10 cellular contexts compared by ENCODE assay signal in the genomic region with DNA sequence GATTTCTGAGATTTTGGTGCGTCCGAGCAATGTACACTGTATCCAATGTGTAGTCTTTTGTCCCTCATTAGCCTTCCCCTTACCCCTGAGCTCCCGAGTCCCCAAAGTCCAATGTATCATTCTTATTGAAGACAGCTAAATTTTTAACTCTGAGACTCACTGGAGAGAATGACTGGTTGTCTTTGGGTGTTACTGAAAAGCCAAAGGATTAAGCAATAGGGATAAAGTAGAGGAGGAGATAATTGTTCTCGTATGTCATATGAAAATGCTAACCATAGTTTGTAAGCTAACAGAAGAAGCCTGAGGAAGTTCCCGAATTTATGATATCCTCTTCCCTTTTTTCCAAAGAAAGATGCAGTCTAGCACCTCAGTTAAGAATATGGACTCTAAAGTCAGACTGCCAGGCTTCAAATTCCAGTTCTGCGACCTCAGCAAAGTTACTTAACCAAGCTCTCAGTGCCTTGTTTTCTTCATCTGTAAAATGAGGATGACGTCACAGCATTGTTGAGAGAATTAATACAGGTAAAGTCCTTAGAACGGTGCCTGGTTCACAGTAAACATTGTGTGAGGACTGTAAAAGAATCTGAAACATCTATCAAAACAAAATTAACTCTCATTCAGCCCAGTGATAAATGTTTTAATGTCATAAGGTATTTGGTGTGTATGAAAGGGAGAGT. TPM values are rescaled to one million over a fixed set of nuclear protein-coding genes. Genes with fewer than 3 reads are reported as not detected.
DNase-seq lines count a peak whose midpoint lies in the region; ATAC-seq and TF ChIP-seq lines count a peak whose summit lies in the region.
"Had no signal": no experiment of that assay in that cellular context is flagged by ENCODE, and none has a peak within 500 bp of the region (broad histone marks: within the 10 kb centered on the region; RNA-seq: fewer than 3 reads in every experiment).

No MANE protein-coding gene starts in this region.

- H3K9me2 ChIP-seq in PC-3 (replicated peaks; ENCODE audit: low read length): no peaks in the 10 kb centered on the region

- H3K27ac Mint-ChIP-seq in Caco-2 (ENCODE audit: unreplicated experiment): no peak overlapping the region

- DNase-seq in Caco-2 (no peak), PC-3 (no peak), epithelial cell of esophagus (ENCODE audit: low read depth) (peak; percentile 32), osteoblast (ENCODE audit: insufficient read length, low spot score, missing footprints) (no peak), amniotic stem cell (lab: John Stamatoyannopoulos, UW) (no peak), NAMALWA (ENCODE audit: low spot score) (no peak)
- DNase-seq: NCI-H1694; stimulated activated naive CD8-positive, alpha-beta T cell treated with anti-CD3 and anti-CD28 coated beads, Interleukin-15, amount 100 ng/mL, for 72 hours had no signal

- H3K4me1 ChIP-seq in Caco-2 (peaks cover 17% of the 10 kb centered on the region), PC-3 (ENCODE audit: insufficient read depth, low read length) (peaks cover 33% of the 10 kb centered on the region), osteoblast (ENCODE audit: insufficient read depth, low read length) (peaks cover 24% of the 10 kb centered on the region)

- TF ChIP-seq CTCF in Caco-2 (IDR thresholded peaks at IDR 0.05; ENCODE audit: insufficient read depth in 1 of 2, low read depth in 1 of 2, low read length in 1 of 2, severe bottlenecking in 1 of 2, unreplicated experiment in 1 of 2) (no peak), PC-3 (conservative IDR thresholded peaks at IDR 0.05; ENCODE audit: low read depth, low read length) (no peak), epithelial cell of esophagus (IDR thresholded peaks at IDR 0.05; ENCODE audit: insufficient read depth, low read depth, low read length, missing control alignments) (no peak), osteoblast (IDR thresholded peaks at IDR 0.05; ENCODE audit: extremely low read depth, low read depth, low read length) (no peak)

- CTCF ChIA-PET in Caco-2 (lab: Charles Lee) (interaction anchor here (0.9 to 4.5 kb wide), 2 partner anchors 9 to 35 kb away, joined by 3 to 36 read pairs; no protein-coding TSS in a partner anchor), PC-3 (lab: Charles Lee) (interaction anchor here (0.6 to 4.5 kb wide), 3 partner anchors 35 to 133 kb away, joined by 4 to 48 read pairs (median 5); no protein-coding TSS in a partner anchor)

- peak overlapping the region; percentile 80 for H3K4me2 ChIP-seq in PC-3 (ENCODE audit: low read length)
- H3K4me2 ChIP-seq in osteoblast (ENCODE audit: insufficient read depth, low read length): peak overlapping the region; percentile 98

- intact Hi-C loops in Caco-2 (cut with micrococcal nuclease; ENCODE audit: unreplicated experiment): no loop called here
- intact Hi-C loops in PC-3 (cut with micrococcal nuclease): loop anchor here (2.0 kb wide), 2 partner anchors 13 to 65 kb away; no protein-coding TSS in a partner anchor

- H3K9me3 ChIP-seq in Caco-2: no peaks in the 10 kb centered on the region
- no peaks in the 10 kb centered on the region for H3K9me3 ChIP-seq in PC-3 (ENCODE audit: low read length)
- H3K9me3 ChIP-seq in osteoblast (ENCODE audit: low read depth, low read length): no peaks in the 10 kb centered on the region

- H3K4me3 Mint-ChIP-seq in Caco-2 (ENCODE audit: unreplicated experiment): peak overlapping the region; percentile 81

- H4K20me1 ChIP-seq in PC-3 (ENCODE audit: low read length) (peaks cover 15% of the 10 kb centered on the region; the same call in 1 of the 2 replicates), osteoblast (ENCODE audit: insufficient read depth, low read length) (peaks cover 6% of the 10 kb centered on the region)

- H3K27me3 ChIP-seq in Caco-2 (replicated peaks; ENCODE audit: control insufficient read depth, insufficient read depth, low read length) (no peaks in the 10 kb centered on the region), PC-3 (ENCODE audit: low read length) (no peaks in the 10 kb centered on the region), osteoblast (ENCODE audit: insufficient read depth, low read length) (no peaks in the 10 kb centered on the region)

- H3K27ac ChIP-seq in PC-3 (ENCODE audit: low read length) (no peak overlapping the region), osteoblast (ENCODE audit: low read depth, low read length) (no peak overlapping the region)

- H3K4me1 Mint-ChIP-seq in Caco-2 (ENCODE audit: low read depth, unreplicated experiment): peaks cover 25% of the 10 kb centered on the region

- ATAC-seq in PC-3: no peak
- ATAC-seq in GM18870 (IDR thresholded peaks at IDR 0.05; ENCODE audit: unreplicated experiment): no peak
- ATAC-seq: stimulated activated naive CD8-positive, alpha-beta T cell treated with anti-CD3 and anti-CD28 coated beads, Interleukin-15, amount 100 ng/mL, for 72 hours had no signal

- no peaks in the 10 kb centered on the region for H3F3A ChIP-seq in PC-3 (ENCODE audit: low read length, unreplicated experiment)

- H3K36me3 ChIP-seq in Caco-2 (ENCODE audit: control insufficient read depth, insufficient read depth, low read length) (no peaks in the 10 kb centered on the region), PC-3 (ENCODE audit: low read depth, low read length) (no peaks in the 10 kb centered on the region), osteoblast (ENCODE audit: insufficient read depth, low read length) (no peaks in the 10 kb centered on the region)

- BruUV-seq in Caco-2 (replicated peaks; lab: Mats Ljungman, UMichigan): no TSS peak
- no TSS peak for BruUV-seq in PC-3 (replicated peaks; lab: Mats Ljungman, UMichigan)

- H2AFZ ChIP-seq in PC-3 (ENCODE audit: low read length): no peak overlapping the region
- no peak overlapping the region for H2AFZ ChIP-seq in osteoblast (ENCODE audit: low read length)

- no peaks in the 10 kb centered on the region for H3K27me3 Mint-ChIP-seq in Caco-2 (ENCODE audit: insufficient read depth, unreplicated experiment)
- H3K27me3 Mint-ChIP-seq: stimulated activated naive CD8-positive, alpha-beta T cell treated with anti-CD3 and anti-CD28 coated beads, Interleukin-15, amount 100 ng/mL, for 72 hours had no signal

- H3K9ac ChIP-seq in PC-3 (ENCODE audit: low read length): no peak overlapping the region

- no peak overlapping the region for H3K4me3 ChIP-seq in Caco-2 (ENCODE audit: low read depth, low read length)
- H3K4me3 ChIP-seq in PC-3 (ENCODE audit: low read length): peak overlapping the region; percentile 70; the same call in 1 of the 2 replicates
- no peak overlapping the region for H3K4me3 ChIP-seq in epithelial cell of esophagus (ENCODE audit: low read length)
- H3K4me3 ChIP-seq in osteoblast (ENCODE audit: insufficient read depth, low read length): no peak overlapping the region

- H3K79me2 ChIP-seq in PC-3 (ENCODE audit: low read length): peaks cover 40% of the 10 kb centered on the region
- peaks cover 31% of the 10 kb centered on the region for H3K79me2 ChIP-seq in osteoblast (ENCODE audit: insufficient read depth, low read length)

- H3K9me3 Mint-ChIP-seq in Caco-2 (ENCODE audit: unreplicated experiment): no peaks in the 10 kb centered on the region
- H3K9me3 Mint-ChIP-seq: stimulated activated naive CD8-positive, alpha-beta T cell treated with anti-CD3 and anti-CD28 coated beads, Interleukin-15, amount 100 ng/mL, for 72 hours had no signal

- peaks cover 13% of the 10 kb centered on the region for H3K36me3 Mint-ChIP-seq in Caco-2 (ENCODE audit: insufficient read depth, unreplicated experiment)

- POLR2A ChIA-PET in Caco-2 (lab: Charles Lee) (interaction anchor here (0.6 kb wide), 1 partner anchor 181 kb away, joined by 5 read pairs; no protein-coding TSS in a partner anchor), PC-3 (lab: Charles Lee; ENCODE audit: unreplicated experiment) (interaction anchor here (1.0 kb wide), 1 partner anchor 35 kb away, joined by 5 read pairs; no protein-coding TSS in a partner anchor)

RNA-seq across cellular contexts. Expression of a gene that starts 1.6 kb away (rescaled TPM):
- total RNA-seq in Caco-2 (2022): 28.3 and 33.2 TPM in 2 replicates
- 29.5 and 32.6 TPM in 2 replicates for total RNA-seq in PC-3 (2014; rRNA removed)
- total RNA-seq in osteoblast: 10.6 and 10.9 TPM in 2 replicates

RNA-seq across cellular contexts. Expression of a gene that starts 39.7 kb away (rescaled TPM):
- total RNA-seq in Caco-2 (2022) (5.3 and 6.1 TPM in 2 replicates), PC-3 (2014; rRNA removed) (10.4 and 10.8 TPM in 2 replicates), osteoblast (under 0.01 and 0.29 TPM in 2 replicates)
- total RNA-seq: G401 had no signal

RNA-seq across cellular contexts. Expression of a gene that starts 49.7 kb away (rescaled TPM):
- total RNA-seq in Caco-2 (2022): 0.28 TPM in 1 of 2 replicates, not detected in the other
- total RNA-seq in PC-3 (2014; rRNA removed): not detected in 2 replicates
- total RNA-seq in osteoblast: not detected in 2 replicates
- total RNA-seq: G401 had no signal
